1 cellular context compared by ENCODE assay signal in the genomic region with DNA sequence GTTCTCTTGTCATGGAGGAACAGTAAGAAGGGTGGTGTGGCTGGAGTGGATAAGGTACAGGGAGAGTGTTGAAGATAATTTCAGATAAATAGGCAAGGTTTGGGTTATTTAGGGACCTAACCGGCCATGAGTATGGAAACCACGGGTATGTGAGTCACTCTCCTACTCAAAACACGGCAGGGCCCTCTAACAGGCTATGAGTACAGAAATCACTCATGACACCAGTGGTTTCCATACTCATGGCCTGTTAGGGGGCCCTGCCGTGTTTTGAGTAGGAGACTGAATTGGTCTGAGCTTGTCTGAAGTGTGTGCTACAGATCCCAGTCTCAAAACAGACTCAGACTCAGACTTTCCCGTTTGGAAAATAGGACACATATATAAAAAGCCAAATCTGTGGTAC.
TF ChIP-seq lines count a peak whose summit lies in the region.

No MANE protein-coding gene starts in this region.

TF ChIP-seq in GM23338, 12 proteins besides CTCF, POLR2A, EP300 and RAD21 (continued from another document):
- TF ChIP-seq, protein P1, sequence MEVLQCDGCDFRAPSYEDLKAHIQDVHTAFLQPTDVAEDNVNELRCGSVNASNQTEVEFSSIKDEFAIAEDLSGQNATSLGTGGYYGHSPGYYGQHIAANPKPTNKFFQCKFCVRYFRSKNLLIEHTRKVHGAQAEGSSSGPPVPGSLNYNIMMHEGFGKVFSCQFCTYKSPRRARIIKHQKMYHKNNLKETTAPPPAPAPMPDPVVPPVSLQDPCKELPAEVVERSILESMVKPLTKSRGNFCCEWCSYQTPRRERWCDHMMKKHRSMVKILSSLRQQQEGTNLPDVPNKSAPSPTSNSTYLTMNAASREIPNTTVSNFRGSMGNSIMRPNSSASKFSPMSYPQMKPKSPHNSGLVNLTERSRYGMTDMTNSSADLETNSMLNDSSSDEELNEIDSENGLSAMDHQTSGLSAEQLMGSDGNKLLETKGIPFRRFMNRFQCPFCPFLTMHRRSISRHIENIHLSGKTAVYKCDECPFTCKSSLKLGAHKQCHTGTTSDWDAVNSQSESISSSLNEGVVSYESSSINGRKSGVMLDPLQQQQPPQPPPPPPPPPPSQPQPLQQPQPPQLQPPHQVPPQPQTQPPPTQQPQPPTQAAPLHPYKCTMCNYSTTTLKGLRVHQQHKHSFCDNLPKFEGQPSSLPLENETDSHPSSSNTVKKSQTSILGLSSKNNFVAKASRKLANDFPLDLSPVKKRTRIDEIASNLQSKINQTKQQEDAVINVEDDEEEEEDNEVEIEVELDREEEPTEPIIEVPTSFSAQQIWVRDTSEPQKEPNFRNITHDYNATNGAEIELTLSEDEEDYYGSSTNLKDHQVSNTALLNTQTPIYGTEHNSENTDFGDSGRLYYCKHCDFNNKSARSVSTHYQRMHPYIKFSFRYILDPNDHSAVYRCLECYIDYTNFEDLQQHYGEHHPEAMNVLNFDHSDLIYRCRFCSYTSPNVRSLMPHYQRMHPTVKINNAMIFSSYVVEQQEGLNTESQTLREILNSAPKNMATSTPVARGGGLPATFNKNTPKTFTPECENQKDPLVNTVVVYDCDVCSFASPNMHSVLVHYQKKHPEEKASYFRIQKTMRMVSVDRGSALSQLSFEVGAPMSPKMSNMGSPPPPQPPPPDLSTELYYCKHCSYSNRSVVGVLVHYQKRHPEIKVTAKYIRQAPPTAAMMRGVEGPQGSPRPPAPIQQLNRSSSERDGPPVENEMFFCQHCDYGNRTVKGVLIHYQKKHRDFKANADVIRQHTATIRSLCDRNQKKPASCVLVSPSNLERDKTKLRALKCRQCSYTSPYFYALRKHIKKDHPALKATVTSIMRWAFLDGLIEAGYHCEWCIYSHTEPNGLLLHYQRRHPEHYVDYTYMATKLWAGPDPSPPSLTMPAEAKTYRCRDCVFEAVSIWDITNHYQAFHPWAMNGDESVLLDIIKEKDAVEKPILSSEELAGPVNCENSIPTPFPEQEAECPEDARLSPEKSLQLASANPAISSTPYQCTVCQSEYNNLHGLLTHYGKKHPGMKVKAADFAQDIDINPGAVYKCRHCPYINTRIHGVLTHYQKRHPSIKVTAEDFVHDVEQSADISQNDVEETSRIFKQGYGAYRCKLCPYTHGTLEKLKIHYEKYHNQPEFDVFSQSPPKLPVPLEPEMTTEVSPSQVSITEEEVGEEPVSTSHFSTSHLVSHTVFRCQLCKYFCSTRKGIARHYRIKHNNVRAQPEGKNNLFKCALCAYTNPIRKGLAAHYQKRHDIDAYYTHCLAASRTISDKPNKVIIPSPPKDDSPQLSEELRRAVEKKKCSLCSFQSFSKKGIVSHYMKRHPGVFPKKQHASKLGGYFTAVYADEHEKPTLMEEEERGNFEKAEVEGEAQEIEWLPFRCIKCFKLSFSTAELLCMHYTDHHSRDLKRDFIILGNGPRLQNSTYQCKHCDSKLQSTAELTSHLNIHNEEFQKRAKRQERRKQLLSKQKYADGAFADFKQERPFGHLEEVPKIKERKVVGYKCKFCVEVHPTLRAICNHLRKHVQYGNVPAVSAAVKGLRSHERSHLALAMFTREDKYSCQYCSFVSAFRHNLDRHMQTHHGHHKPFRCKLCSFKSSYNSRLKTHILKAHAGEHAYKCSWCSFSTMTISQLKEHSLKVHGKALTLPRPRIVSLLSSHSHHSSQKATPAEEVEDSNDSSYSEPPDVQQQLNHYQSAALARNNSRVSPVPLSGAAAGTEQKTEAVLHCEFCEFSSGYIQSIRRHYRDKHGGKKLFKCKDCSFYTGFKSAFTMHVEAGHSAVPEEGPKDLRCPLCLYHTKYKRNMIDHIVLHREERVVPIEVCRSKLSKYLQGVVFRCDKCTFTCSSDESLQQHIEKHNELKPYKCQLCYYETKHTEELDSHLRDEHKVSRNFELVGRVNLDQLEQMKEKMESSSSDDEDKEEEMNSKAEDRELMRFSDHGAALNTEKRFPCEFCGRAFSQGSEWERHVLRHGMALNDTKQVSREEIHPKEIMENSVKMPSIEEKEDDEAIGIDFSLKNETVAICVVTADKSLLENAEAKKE (CRISPR knock-in tag; IDR thresholded peaks at IDR 0.05) = no peak
- no peak for TF ChIP-seq JUNB (IDR thresholded peaks at IDR 0.05; ENCODE audit: unreplicated experiment)
- no peak for TF ChIP-seq EZH2 (IDR thresholded peaks at IDR 0.05; ENCODE audit: low read depth, unreplicated experiment)
- TF ChIP-seq ZNF114 (CRISPR knock-in tag; IDR thresholded peaks at IDR 0.05) = no peak
- TF ChIP-seq ZNF331 (CRISPR knock-in tag; IDR thresholded peaks at IDR 0.05; ENCODE audit: low read depth) = no peak
- no peak for TF ChIP-seq CREB1 (CRISPR knock-in tag; IDR thresholded peaks at IDR 0.05; ENCODE audit: low read depth)
